ENCODE assay signal across 8 cellular contexts in genomic region chr3:100492059-100492809, GRCh38. TPM values are rescaled to one million over a fixed set of nuclear protein-coding genes. Genes with fewer than 3 reads are reported as not detected.
A peak's percentile ranks its signal among the peaks of the same experiment; 100 is the strongest.
DNase-seq lines count a peak whose midpoint lies in the region; ATAC-seq and TF ChIP-seq lines count a peak whose summit lies in the region.

TSS of gene TMEM45A (plus strand) at chr3:100492619. CDS start at chr3:100555212, 62,593 bp downstream.

- peak; percentile 99 for ATAC-seq in HG02623 (IDR thresholded peaks at IDR 0.05; ENCODE audit: unreplicated experiment)
- ATAC-seq in left cardiac atrium = peak; percentile 100

- H3K4me3 ChIP-seq in GM12864 (ENCODE audit: low read depth, low read length) (peak within 1 kb of the TSS; percentile 69), adrenal gland (peak within 1 kb of the TSS in 3 of 4 donors; percentile 16 to 78 (median 61))

- peak within 1 kb of the TSS; percentile 96 for H3K4me3 Mint-ChIP-seq in type B pancreatic cell

- peaks cover 2 to 10% of the 10 kb centered on the region in 2 donors for H3K4me1 ChIP-seq in adrenal gland (replicated peaks in 1 of 2)

- peaks cover 4% of the 10 kb centered on the region for H3K4me1 Mint-ChIP-seq in type B pancreatic cell (ENCODE audit: unreplicated experiment)

- TF ChIP-seq CTCF in GM12864 (IDR thresholded peaks at IDR 0.05; ENCODE audit: low read depth, low read length, missing control alignments) (no peak), adrenal gland (IDR thresholded peaks at IDR 0.05) (no peak), type B pancreatic cell (conservative IDR thresholded peaks at IDR 0.05) (no peak)

- peak within 1 kb of the TSS; percentile 67 for H3K27ac Mint-ChIP-seq in type B pancreatic cell

- H3K36me3 Mint-ChIP-seq in type B pancreatic cell = no peaks in the 10 kb centered on the region

- no peaks in the 10 kb centered on the region for H3K9me3 ChIP-seq in adrenal gland (replicated peaks in 1 of 3)

- WGBS in adrenal gland, 4 donors = 0 to 3% (median 0%) methylated on average over 25 to 53 of the region's 53 CpGs

- intact Hi-C loops in adrenal gland (cut with DNase I) (no loop called here), left cardiac atrium (cut with DNase I) (loop anchor here in 1 of 2 donors (5.0 kb wide), 1 partner anchor 90 kb away; the partner anchor contains the start of genes LNP1 and TOMM70), posterior cingulate gyrus (cut with DNase I) (loop anchor here (2.0 kb wide), 1 partner anchor 91 kb away; the partner anchor contains the start of genes LNP1 and TOMM70)

- H3K27ac ChIP-seq in adrenal gland = peak within 1 kb of the TSS in 4 of 5 donors; percentile 59 to 88 (median 82)

- TF ChIP-seq POLR2A in adrenal gland (IDR thresholded peaks at IDR 0.05) = peak; percentile 68 to 91

- H3K36me3 ChIP-seq in adrenal gland (replicated peaks in 1 of 2) = no peaks in the 10 kb centered on the region

- H3K27me3 ChIP-seq in adrenal gland = no peaks in the 10 kb centered on the region

- H3K9me3 Mint-ChIP-seq in type B pancreatic cell = peaks cover 14% of the 10 kb centered on the region

- peak; percentile 54 for DNase-seq in GM12864 (ENCODE audit: low read depth)
- DNase-seq in NCI-H1105 (lab: John Stamatoyannopoulos, UW) = peak; percentile 93
- peak; percentile 90 for DNase-seq in SW480 (ENCODE audit: low spot score)
- DNase-seq in adrenal gland = peak; percentile 96 to 98 (median 97)
- peak; percentile 97 for DNase-seq in left cardiac atrium
- peak; percentile 87 to 99 (median 95) for DNase-seq in posterior cingulate gyrus
- peak; percentile 97 for DNase-seq in type B pancreatic cell (ENCODE audit: extremely low spot score, unreplicated experiment)

- peaks cover 14% of the 10 kb centered on the region for H3K27me3 Mint-ChIP-seq in type B pancreatic cell

RNA-seq across cellular contexts. Expression of gene TMEM45A, which starts in this region (rescaled TPM):
- total RNA-seq in adrenal gland (10 to 100 TPM; 17.7 to 38.7 (median 28.7) TPM), left cardiac atrium (10 to 100 TPM; 12.3 to 15.3 TPM), type B pancreatic cell (ENCODE audit: low replicate concordance) (9.6 and 18.4 TPM in 2 replicates)
- 10 to 100 TPM in 2 of 3 donors, 1 to 10 TPM in 1; 9.8 to 33.6 (median 12.2) TPM for polyA plus RNA-seq in adrenal gland

Comparison
In these comparisons a context has a peak if more than half of its experiments do, and no peak if none do; other contexts are left out.
1. Peak in every context shown above with its lines: DNase-seq, ATAC-seq, H3K4me3 ChIP-seq and H3K27ac ChIP-seq.